33 cellular contexts compared by ENCODE assay signal in genomic region chr3:46835486-46835885, GRCh38. TPM values are rescaled to one million over a fixed set of nuclear protein-coding genes. Genes with fewer than 3 reads are reported as not detected.
"Had no signal": no experiment of that assay in that cellular context is flagged by ENCODE, and none has a peak within 500 bp of the region (broad histone marks: within the 10 kb centered on the region; RNA-seq: fewer than 3 reads in every experiment).

No MANE protein-coding gene starts in this region.

- H3K27ac ChIP-seq: ascending aorta, brain microvascular endothelial cell, esophagus squamous epithelium, WERI-Rb-1 had no signal

- H3K27me3 Mint-ChIP-seq: activated CD4-positive, alpha-beta T cell treated with anti-CD3 and anti-CD28 coated beads for 36 hours; activated CD8-positive, alpha-beta T cell treated with anti-CD3 and anti-CD28 coated beads for 36 hours; activated T-cell treated with anti-CD3 and anti-CD28 coated beads, Interleukin-2, amount 50 U/mL, for 24 hours had no signal

- ATAC-seq: activated CD4-positive, alpha-beta T cell treated with anti-CD3 and anti-CD28 coated beads for 36 hours; activated CD8-positive, alpha-beta T cell treated with anti-CD3 and anti-CD28 coated beads for 36 hours; activated naive CD4-positive, alpha-beta T cell treated with anti-CD3 and anti-CD28 coated beads, Interleukin-2, amount 50 U/mL, for 72 hours; activated T-cell treated with anti-CD3 and anti-CD28 coated beads, Interleukin-2, amount 50 U/mL, for 72 hours; effector memory CD8-positive, alpha-beta T cell; T-cell had no signal

- H3K4me1 Mint-ChIP-seq: activated CD4-positive, alpha-beta T cell treated with anti-CD3 and anti-CD28 coated beads for 36 hours; activated CD4-positive, alpha-beta T cell treated with anti-CD3 and anti-CD28 coated beads, Interleukin-2, amount 10 ng/mL, durations not matched to agents 7 days and 5 days; activated naive CD4-positive, alpha-beta T cell treated with anti-CD3 and anti-CD28 coated beads, Interleukin-2, amount 10 ng/mL, durations not matched to agents 7 days and 5 days; T-cell had no signal

- H3K27me3 ChIP-seq: ascending aorta, brain microvascular endothelial cell, esophagus squamous epithelium had no signal

- H3K36me3 Mint-ChIP-seq: activated naive CD4-positive, alpha-beta T cell treated with anti-CD3 and anti-CD28 coated beads, Interleukin-2, amount 10 ng/mL, durations not matched to agents 7 days and 5 days had no signal

- H3K4me3 ChIP-seq: ascending aorta, esophagus squamous epithelium had no signal

- DNase-seq: activated CD4-positive, alpha-beta T cell treated with anti-CD3 and anti-CD28 coated beads for 36 hours; activated CD4-positive, alpha-beta T cell treated with anti-CD3 and anti-CD28 coated beads, Interleukin-2, amount 10 ng/mL, durations not matched to agents 7 days and 5 days; activated CD4-positive, alpha-beta T cell treated with anti-CD3 and anti-CD28 coated beads, Interleukin-2, amount 50 U/mL, for 48 hours; activated CD4-positive, CD25-positive, alpha-beta regulatory T cell; activated CD4-positive, CD25-positive, alpha-beta regulatory T cell treated with anti-CD3 and anti-CD28 coated beads, Interleukin-2, amount 50 U/mL, for 72 hours; activated CD8-positive, alpha-beta memory T cell treated with anti-CD3 and anti-CD28 coated beads, Interleukin-2, amount 50 U/mL, for 48 hours; activated CD8-positive, alpha-beta T cell treated with anti-CD3 and anti-CD28 coated beads for 36 hours; activated gamma-delta T cell; activated naive CD4-positive, alpha-beta T cell; activated naive CD4-positive, alpha-beta T cell treated with anti-CD3 and anti-CD28 coated beads, Interleukin-2, amount 10 ng/mL, durations not matched to agents 7 days and 5 days; activated naive CD8-positive, alpha-beta T cell treated with anti-CD3 and anti-CD28 coated beads, Interleukin-2, amount 10 ng/mL, durations not matched to agents 7 days and 5 days; activated T-cell treated with anti-CD3 and anti-CD28 coated beads for 4 hours; activated T-cell treated with anti-CD3 and anti-CD28 coated beads, Interleukin-2, amount 50 U/mL, for 24 hours; activated T-cell treated with anti-CD3 and anti-CD28 coated beads, Interleukin-2, amount 50 U/mL, for 72 hours; brain microvascular endothelial cell; caudate nucleus; cortex of kidney; dermis blood vessel endothelial cell; effector CD4-positive, alpha-beta T cell; effector memory CD8-positive, alpha-beta T cell; erythroblast; esophagus squamous epithelium; foreskin melanocyte; SW 1271; T-cell; T-helper 9 cell; WERI-Rb-1 had no signal

- H3K4me1 ChIP-seq: ascending aorta, esophagus squamous epithelium had no signal

- H3K36me3 ChIP-seq: ascending aorta, brain microvascular endothelial cell, esophagus squamous epithelium, WERI-Rb-1 had no signal

- H3K27ac Mint-ChIP-seq: activated CD4-positive, alpha-beta T cell treated with anti-CD3 and anti-CD28 coated beads for 36 hours; activated CD4-positive, alpha-beta T cell treated with anti-CD3 and anti-CD28 coated beads, Interleukin-2, amount 10 ng/mL, durations not matched to agents 7 days and 5 days; activated CD8-positive, alpha-beta T cell treated with anti-CD3 and anti-CD28 coated beads for 36 hours; activated naive CD4-positive, alpha-beta T cell treated with anti-CD3 and anti-CD28 coated beads, Interleukin-2, amount 10 ng/mL, durations not matched to agents 7 days and 5 days; activated naive CD4-positive, alpha-beta T cell treated with anti-CD3 and anti-CD28 coated beads, Interleukin-2, amount 50 U/mL, for 72 hours; activated naive CD8-positive, alpha-beta T cell treated with anti-CD3 and anti-CD28 coated beads, Interleukin-2, amount 10 ng/mL, durations not matched to agents 7 days and 5 days; activated T-cell treated with anti-CD3 and anti-CD28 coated beads, Interleukin-2, amount 50 U/mL, for 24 hours; activated T-cell treated with anti-CD3 and anti-CD28 coated beads, Interleukin-2, amount 50 U/mL, for 72 hours; effector memory CD8-positive, alpha-beta T cell; T-cell; T-helper 1 cell treated with Interleukin-12 subunit alpha and Interleukin-12 subunit beta and Interleukin-4 antibody, amounts not matched to agents 30 μg/mL and 1 μg/mL, for 36 hours had no signal

- H3K4me3 Mint-ChIP-seq: activated CD4-positive, alpha-beta T cell treated with anti-CD3 and anti-CD28 coated beads for 36 hours; activated CD4-positive, alpha-beta T cell treated with anti-CD3 and anti-CD28 coated beads, Interleukin-2, amount 10 ng/mL, durations not matched to agents 7 days and 5 days; activated CD8-positive, alpha-beta T cell treated with anti-CD3 and anti-CD28 coated beads for 36 hours; activated naive CD4-positive, alpha-beta T cell treated with anti-CD3 and anti-CD28 coated beads, Interleukin-2, amount 10 ng/mL, durations not matched to agents 7 days and 5 days; activated naive CD8-positive, alpha-beta T cell treated with anti-CD3 and anti-CD28 coated beads, Interleukin-2, amount 10 ng/mL, durations not matched to agents 7 days and 5 days; activated T-cell treated with anti-CD3 and anti-CD28 coated beads, Interleukin-2, amount 50 U/mL, for 24 hours; activated T-cell treated with anti-CD3 and anti-CD28 coated beads, Interleukin-2, amount 50 U/mL, for 72 hours; effector memory CD8-positive, alpha-beta T cell; T-cell; T-helper 1 cell treated with Interleukin-12 subunit alpha and Interleukin-12 subunit beta and Interleukin-4 antibody, amounts not matched to agents 30 μg/mL and 1 μg/mL, for 36 hours had no signal

RNA-seq across cellular contexts. Expression of gene MYL3, which starts 27.8 kb away (rescaled TPM):
- total RNA-seq: activated CD4-positive, alpha-beta T cell treated with anti-CD3 and anti-CD28 coated beads for 36 hours; activated CD4-positive, alpha-beta T cell treated with anti-CD3 and anti-CD28 coated beads, Interleukin-2, amount 10 ng/mL, durations not matched to agents 7 days and 5 days; activated CD8-positive, alpha-beta memory T cell treated with anti-CD3 and anti-CD28 coated beads for 36 hours; activated CD8-positive, alpha-beta T cell treated with anti-CD3 and anti-CD28 coated beads for 36 hours; activated naive CD4-positive, alpha-beta T cell treated with anti-CD3 and anti-CD28 coated beads, Interleukin-2, amount 50 U/mL, for 72 hours; activated naive CD8-positive, alpha-beta T cell treated with anti-CD3 and anti-CD28 coated beads, Interleukin-2, amount 10 ng/mL, durations not matched to agents 7 days and 5 days; activated T-cell treated with anti-CD3 and anti-CD28 coated beads, Interleukin-2, amount 50 U/mL, for 72 hours; bronchial epithelial cell; dermis blood vessel endothelial cell; T-cell; T-helper 2 cell treated with Interferon-gamma antibody and Interleukin-4, amounts not matched to agents 100 ng/mL and 5 ng/mL, for 36 hours had no signal

RNA-seq across cellular contexts. Expression of gene PTH1R, which starts 42.0 kb away (rescaled TPM):
- total RNA-seq: activated CD4-positive, alpha-beta T cell treated with anti-CD3 and anti-CD28 coated beads for 36 hours; activated CD4-positive, alpha-beta T cell treated with anti-CD3 and anti-CD28 coated beads, Interleukin-2, amount 10 ng/mL, durations not matched to agents 7 days and 5 days; activated CD8-positive, alpha-beta memory T cell treated with anti-CD3 and anti-CD28 coated beads for 36 hours; activated CD8-positive, alpha-beta T cell treated with anti-CD3 and anti-CD28 coated beads for 36 hours; activated naive CD4-positive, alpha-beta T cell treated with anti-CD3 and anti-CD28 coated beads, Interleukin-2, amount 50 U/mL, for 72 hours; activated naive CD8-positive, alpha-beta T cell treated with anti-CD3 and anti-CD28 coated beads, Interleukin-2, amount 10 ng/mL, durations not matched to agents 7 days and 5 days; activated T-cell treated with anti-CD3 and anti-CD28 coated beads, Interleukin-2, amount 50 U/mL, for 72 hours; bronchial epithelial cell; T-helper 2 cell treated with Interferon-gamma antibody and Interleukin-4, amounts not matched to agents 100 ng/mL and 5 ng/mL, for 36 hours had no signal
